39 cellular contexts compared by ENCODE assay signal in the genomic region with DNA sequence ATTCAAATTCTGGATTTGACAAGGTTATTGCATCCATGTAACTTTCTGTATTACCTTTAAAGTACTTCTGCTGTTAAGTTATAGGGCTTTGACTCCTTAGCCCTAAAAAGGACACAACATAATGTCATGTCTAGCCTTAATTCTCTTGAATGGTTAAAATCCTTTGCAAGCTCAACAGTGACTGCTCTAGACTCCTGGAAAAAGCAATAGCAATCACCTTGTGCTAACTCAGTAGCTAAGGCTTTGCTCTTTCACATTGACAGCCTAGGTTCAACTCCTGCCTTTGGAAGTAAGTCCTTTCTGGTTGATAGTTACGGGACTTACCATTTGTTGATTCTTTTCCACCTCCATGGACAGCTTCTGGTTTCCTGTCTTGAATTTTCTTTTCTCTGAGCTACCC. TPM values are rescaled to one million over a fixed set of nuclear protein-coding genes. Genes with fewer than 3 reads are reported as not detected.
"Had no signal": no experiment of that assay in that cellular context is flagged by ENCODE, and none has a peak within 500 bp of the region (broad histone marks: within the 10 kb centered on the region; RNA-seq: fewer than 3 reads in every experiment).

No MANE protein-coding gene starts in this region.

- H3K27me3 ChIP-seq: adrenal gland, body of pancreas, brain microvascular endothelial cell, breast epithelium had no signal

- H3K4me1 ChIP-seq: adrenal gland, body of pancreas, breast epithelium had no signal

- H3K4me3 ChIP-seq: adrenal gland, body of pancreas, breast epithelium had no signal

- H3K27me3 Mint-ChIP-seq: activated CD4-positive, alpha-beta memory T cell treated with anti-CD3 and anti-CD28 coated beads, Interleukin-2, amount 10 ng/mL, durations not matched to agents 7 days and 5 days; activated CD4-positive, alpha-beta T cell treated with anti-CD3 and anti-CD28 coated beads for 36 hours; activated CD8-positive, alpha-beta memory T cell treated with anti-CD3 and anti-CD28 coated beads, Interleukin-2, amount 10 ng/mL, durations not matched to agents 7 days and 5 days; activated naive CD8-positive, alpha-beta T cell treated with anti-CD3 and anti-CD28 coated beads for 36 hours; activated T-helper 17 cell treated with anti-CD3 and anti-CD28 coated beads, Interleukin-2, amount 50 U/mL, for 72 hours had no signal

- ATAC-seq: activated CD4-positive, alpha-beta T cell treated with anti-CD3 and anti-CD28 coated beads for 36 hours; activated CD4-positive, CD25-positive, alpha-beta regulatory T cell treated with anti-CD3 and anti-CD28 coated beads, Interleukin-2, amount 50 U/mL, for 24 hours; activated CD8-positive, alpha-beta memory T cell treated with anti-CD3 and anti-CD28 coated beads, Interleukin-2, amount 10 ng/mL, durations not matched to agents 7 days and 5 days; activated CD8-positive, alpha-beta T cell treated with anti-CD3 and anti-CD28 coated beads, Interleukin-2, amount 10 ng/mL, durations not matched to agents 7 days and 5 days; activated naive CD4-positive, alpha-beta T cell treated with anti-CD3 and anti-CD28 coated beads, Interleukin-2, amount 50 U/mL, for 72 hours; activated T-helper 17 cell treated with anti-CD3 and anti-CD28 coated beads, Interleukin-2, amount 50 U/mL, for 72 hours; body of pancreas had no signal

- FAIRE-seq: astrocyte, TTC549 had no signal

- H3K36me3 Mint-ChIP-seq: activated CD8-positive, alpha-beta memory T cell treated with anti-CD3 and anti-CD28 coated beads, Interleukin-2, amount 10 ng/mL, durations not matched to agents 7 days and 5 days; activated naive CD4-positive, alpha-beta T cell treated with anti-CD3 and anti-CD28 coated beads, Interleukin-2, amount 50 U/mL, for 72 hours; activated naive CD8-positive, alpha-beta T cell treated with anti-CD3 and anti-CD28 coated beads for 36 hours had no signal

- H3K36me3 ChIP-seq: adrenal gland, brain microvascular endothelial cell, breast epithelium had no signal

- H3K27ac ChIP-seq: adrenal gland, body of pancreas, brain microvascular endothelial cell, breast epithelium, VCaP had no signal

- H3K4me1 Mint-ChIP-seq: activated CD4-positive, alpha-beta memory T cell treated with anti-CD3 and anti-CD28 coated beads, Interleukin-2, amount 10 ng/mL, durations not matched to agents 7 days and 5 days; activated CD4-positive, alpha-beta T cell treated with anti-CD3 and anti-CD28 coated beads for 36 hours; activated CD4-positive, alpha-beta T cell treated with anti-CD3 and anti-CD28 coated beads, Interleukin-2, amount 10 ng/mL, durations not matched to agents 7 days and 5 days; activated naive CD8-positive, alpha-beta T cell treated with anti-CD3 and anti-CD28 coated beads for 36 hours; activated T-helper 17 cell treated with anti-CD3 and anti-CD28 coated beads, Interleukin-2, amount 50 U/mL, for 72 hours had no signal

- DNase-seq: activated CD4-positive, alpha-beta memory T cell treated with anti-CD3 and anti-CD28 coated beads, Interleukin-2, amount 10 ng/mL, durations not matched to agents 7 days and 5 days; activated CD4-positive, alpha-beta T cell treated with anti-CD3 and anti-CD28 coated beads for 1 hour; activated CD4-positive, alpha-beta T cell treated with anti-CD3 and anti-CD28 coated beads for 36 hours; activated CD4-positive, alpha-beta T cell treated with anti-CD3 and anti-CD28 coated beads for 48 hours; activated CD4-positive, alpha-beta T cell treated with anti-CD3 and anti-CD28 coated beads, Interleukin-2, amount 10 ng/mL, durations not matched to agents 7 days and 5 days; activated CD4-positive, alpha-beta T cell treated with anti-CD3 and anti-CD28 coated beads, Interleukin-2, amount 50 U/mL, for 48 hours; activated CD4-positive, CD25-positive, alpha-beta regulatory T cell; activated CD8-positive, alpha-beta memory T cell treated with anti-CD3 and anti-CD28 coated beads for 24 hours; activated CD8-positive, alpha-beta memory T cell treated with anti-CD3 and anti-CD28 coated beads, Interleukin-2, amount 10 ng/mL, durations not matched to agents 7 days and 5 days; activated CD8-positive, alpha-beta memory T cell treated with anti-CD3 and anti-CD28 coated beads, Interleukin-2, amount 50 U/mL, for 48 hours; activated CD8-positive, alpha-beta T cell treated with anti-CD3 and anti-CD28 coated beads, Interleukin-2, amount 10 ng/mL, durations not matched to agents 7 days and 5 days; activated effector memory CD4-positive, alpha-beta T cell treated with anti-CD3 and anti-CD28 coated beads, Interleukin-2, amount 50 U/mL, for 16 hours; activated gamma-delta T cell treated with Interleukin-2 at 50 U/mL for 16 hours; activated naive CD4-positive, alpha-beta T cell; activated naive CD4-positive, alpha-beta T cell treated with anti-CD3 and anti-CD28 coated beads for 36 hours; activated naive CD4-positive, alpha-beta T cell treated with anti-CD3 and anti-CD28 coated beads, Interleukin-2, amount 50 U/mL, for 16 hours; activated naive CD8-positive, alpha-beta T cell treated with anti-CD3 and anti-CD28 coated beads for 36 hours; activated T-cell treated with anti-CD3 and anti-CD28 coated beads, Interleukin-2, amount 50 U/mL, for 24 hours; activated T-cell treated with anti-CD3 and anti-CD28 coated beads, Interleukin-2, amount 50 U/mL, for 48 hours; adrenal gland; amniotic stem cell; aorta; body of pancreas; brain microvascular endothelial cell; central memory CD4-positive, alpha-beta T cell; T-helper 2 cell; T-helper 9 cell had no signal

- H3K9me3 ChIP-seq: adrenal gland, body of pancreas, breast epithelium had no signal

- H3K27ac Mint-ChIP-seq: activated CD4-positive, alpha-beta memory T cell treated with anti-CD3 and anti-CD28 coated beads, Interleukin-2, amount 10 ng/mL, durations not matched to agents 7 days and 5 days; activated CD4-positive, alpha-beta T cell treated with anti-CD3 and anti-CD28 coated beads for 36 hours; activated CD4-positive, alpha-beta T cell treated with anti-CD3 and anti-CD28 coated beads, Interleukin-2, amount 10 ng/mL, durations not matched to agents 7 days and 5 days; activated CD8-positive, alpha-beta memory T cell treated with anti-CD3 and anti-CD28 coated beads, Interleukin-2, amount 10 ng/mL, durations not matched to agents 7 days and 5 days; activated CD8-positive, alpha-beta T cell treated with anti-CD3 and anti-CD28 coated beads, Interleukin-2, amount 10 ng/mL, durations not matched to agents 7 days and 5 days; activated naive CD4-positive, alpha-beta T cell treated with anti-CD3 and anti-CD28 coated beads for 36 hours; activated naive CD4-positive, alpha-beta T cell treated with anti-CD3 and anti-CD28 coated beads, Interleukin-2, amount 50 U/mL, for 72 hours; activated naive CD8-positive, alpha-beta T cell treated with anti-CD3 and anti-CD28 coated beads for 36 hours; activated T-cell treated with anti-CD3 and anti-CD28 coated beads, Interleukin-2, amount 50 U/mL, for 24 hours; activated T-helper 1 cell treated with anti-CD3 and anti-CD28 coated beads, Interleukin-12 subunit alpha, Interleukin-12 subunit beta, Interleukin-2, Interleukin-4 antibody, amounts not matched to agents 30 ng/mL and 10 ng/mL and 1 ng/mL, durations not matched to agents 14 hours and 24 hours and 36 hours; activated T-helper 17 cell treated with anti-CD3 and anti-CD28 coated beads, Interleukin-2, amount 50 U/mL, for 72 hours; T-helper 1 cell treated with Interleukin-12 subunit alpha and Interleukin-12 subunit beta and Interleukin-4 antibody, amounts not matched to agents 30 μg/mL and 1 μg/mL, for 36 hours; T-helper 2 cell treated with Interferon-gamma antibody and Interleukin-4, amounts not matched to agents 5 μg/mL and 100 μg/mL, for 36 hours had no signal

- H3K4me3 Mint-ChIP-seq: activated CD4-positive, alpha-beta memory T cell treated with anti-CD3 and anti-CD28 coated beads, Interleukin-2, amount 10 ng/mL, durations not matched to agents 7 days and 5 days; activated CD4-positive, alpha-beta T cell treated with anti-CD3 and anti-CD28 coated beads for 36 hours; activated CD4-positive, alpha-beta T cell treated with anti-CD3 and anti-CD28 coated beads, Interleukin-2, amount 10 ng/mL, durations not matched to agents 7 days and 5 days; activated CD8-positive, alpha-beta memory T cell treated with anti-CD3 and anti-CD28 coated beads, Interleukin-2, amount 10 ng/mL, durations not matched to agents 7 days and 5 days; activated CD8-positive, alpha-beta T cell treated with anti-CD3 and anti-CD28 coated beads, Interleukin-2, amount 10 ng/mL, durations not matched to agents 7 days and 5 days; activated naive CD4-positive, alpha-beta T cell treated with anti-CD3 and anti-CD28 coated beads for 36 hours; activated naive CD8-positive, alpha-beta T cell treated with anti-CD3 and anti-CD28 coated beads for 36 hours; activated T-cell treated with anti-CD3 and anti-CD28 coated beads, Interleukin-2, amount 50 U/mL, for 24 hours; activated T-helper 1 cell treated with anti-CD3 and anti-CD28 coated beads, Interleukin-12 subunit alpha, Interleukin-12 subunit beta, Interleukin-2, Interleukin-4 antibody, amounts not matched to agents 30 ng/mL and 10 ng/mL and 1 ng/mL, durations not matched to agents 14 hours and 24 hours and 36 hours; activated T-helper 17 cell treated with anti-CD3 and anti-CD28 coated beads, Interleukin-2, amount 50 U/mL, for 72 hours; T-helper 1 cell treated with Interleukin-12 subunit alpha and Interleukin-12 subunit beta and Interleukin-4 antibody, amounts not matched to agents 30 μg/mL and 1 μg/mL, for 36 hours; T-helper 2 cell treated with Interferon-gamma antibody and Interleukin-4, amounts not matched to agents 5 μg/mL and 100 μg/mL, for 36 hours had no signal

- H3K9me3 Mint-ChIP-seq: activated CD4-positive, alpha-beta memory T cell treated with anti-CD3 and anti-CD28 coated beads, Interleukin-2, amount 10 ng/mL, durations not matched to agents 7 days and 5 days; activated naive CD4-positive, alpha-beta T cell treated with anti-CD3 and anti-CD28 coated beads for 36 hours; activated naive CD4-positive, alpha-beta T cell treated with anti-CD3 and anti-CD28 coated beads, Interleukin-2, amount 50 U/mL, for 72 hours; activated naive CD8-positive, alpha-beta T cell treated with anti-CD3 and anti-CD28 coated beads for 36 hours; activated T-cell treated with anti-CD3 and anti-CD28 coated beads, Interleukin-2, amount 50 U/mL, for 24 hours; activated T-helper 1 cell treated with anti-CD3 and anti-CD28 coated beads, Interleukin-12 subunit alpha, Interleukin-12 subunit beta, Interleukin-2, Interleukin-4 antibody, amounts not matched to agents 30 ng/mL and 10 ng/mL and 1 ng/mL, durations not matched to agents 14 hours and 24 hours and 36 hours; activated T-helper 17 cell treated with anti-CD3 and anti-CD28 coated beads, Interleukin-2, amount 50 U/mL, for 72 hours; T-helper 2 cell treated with Interferon-gamma antibody and Interleukin-4, amounts not matched to agents 5 μg/mL and 100 μg/mL, for 36 hours had no signal

RNA-seq across cellular contexts. Expression of gene AKR1D1, which starts 58.3 kb away (rescaled TPM):
- total RNA-seq: activated CD4-positive, alpha-beta memory T cell treated with anti-CD3 and anti-CD28 coated beads, Interleukin-2, amount 10 ng/mL, durations not matched to agents 7 days and 5 days; activated CD4-positive, alpha-beta T cell treated with anti-CD3 and anti-CD28 coated beads for 36 hours; activated CD4-positive, alpha-beta T cell treated with anti-CD3 and anti-CD28 coated beads, Interleukin-2, amount 10 ng/mL, durations not matched to agents 7 days and 5 days; activated CD8-positive, alpha-beta memory T cell treated with anti-CD3 and anti-CD28 coated beads, Interleukin-2, amount 10 ng/mL, durations not matched to agents 7 days and 5 days; activated CD8-positive, alpha-beta T cell treated with anti-CD3 and anti-CD28 coated beads, Interleukin-2, amount 10 ng/mL, durations not matched to agents 7 days and 5 days; activated naive CD4-positive, alpha-beta T cell treated with anti-CD3 and anti-CD28 coated beads for 36 hours; activated naive CD4-positive, alpha-beta T cell treated with anti-CD3 and anti-CD28 coated beads, Interleukin-2, amount 50 U/mL, for 72 hours; activated naive CD8-positive, alpha-beta T cell treated with anti-CD3 and anti-CD28 coated beads for 36 hours; activated T-helper 1 cell treated with anti-CD3 and anti-CD28 coated beads, Interleukin-12 subunit alpha, Interleukin-12 subunit beta, Interleukin-2, Interleukin-4 antibody, amounts not matched to agents 30 ng/mL and 10 ng/mL and 1 ng/mL, durations not matched to agents 14 hours and 24 hours and 36 hours; activated T-helper 17 cell treated with anti-CD3 and anti-CD28 coated beads, Interleukin-2, amount 50 U/mL, for 72 hours; aorta; astrocyte; body of pancreas; cardiac septum; cerebellum had no signal
- polyA plus RNA-seq: aorta had no signal
